ENCODE assay signal across 23 cellular contexts in the genomic region with DNA sequence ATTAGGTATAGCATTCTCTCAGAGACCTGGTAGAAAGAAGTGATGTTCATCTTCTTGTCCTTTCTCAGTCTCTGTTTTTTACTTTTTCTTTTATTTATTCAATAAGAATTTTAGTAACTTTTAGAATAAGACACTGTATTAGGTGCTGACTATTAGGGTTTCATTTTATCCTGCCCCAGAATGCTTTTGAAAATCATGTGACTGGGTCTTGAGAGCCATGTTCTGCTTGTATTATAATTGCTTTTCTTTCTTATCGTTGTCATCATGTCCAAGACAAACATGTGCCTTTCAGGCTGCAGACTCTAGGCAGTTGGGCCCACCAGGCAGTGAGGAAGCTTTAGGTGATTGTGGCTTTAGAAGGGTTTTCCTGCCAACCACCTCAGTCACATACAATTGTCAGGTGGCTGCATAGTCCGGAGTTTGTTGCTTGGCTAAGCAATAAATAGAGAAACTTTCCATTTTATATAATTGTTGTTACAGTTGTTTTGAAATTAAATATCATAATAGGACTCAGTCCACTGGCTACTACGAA. TPM values are rescaled to one million over a fixed set of nuclear protein-coding genes. Genes with fewer than 3 reads are reported as not detected.
DNase-seq lines count a peak whose midpoint lies in the region; ATAC-seq and TF ChIP-seq lines count a peak whose summit lies in the region.
"Had no signal": no experiment of that assay in that cellular context is flagged by ENCODE, and none has a peak within 500 bp of the region (broad histone marks: within the 10 kb centered on the region; RNA-seq: fewer than 3 reads in every experiment).

No MANE protein-coding gene starts in this region.

- no peak overlapping the region for H3K4me3 Mint-ChIP-seq in activated CD4-positive, alpha-beta memory T cell treated with anti-CD3 and anti-CD28 coated beads, Interleukin-2, amount 10 ng/mL, durations not matched to agents 7 days and 5 days
- no peak overlapping the region for H3K4me3 Mint-ChIP-seq in activated CD4-positive, alpha-beta memory T cell treated with anti-CD3 and anti-CD28 coated beads for 36 hours

- no peak for TF ChIP-seq CTCF in parathyroid adenoma (IDR thresholded peaks at IDR 0.05)

- intact Hi-C loops in activated CD4-positive, alpha-beta memory T cell treated with anti-CD3 and anti-CD28 coated beads for 36 hours (cut with micrococcal nuclease) = no loop called here

- CTCF ChIA-PET in activated CD4-positive, alpha-beta memory T cell treated with anti-CD3 and anti-CD28 coated beads, Interleukin-2, amount 10 ng/mL, durations not matched to agents 7 days and 5 days (lab: Charles Lee) = interaction anchor here (4.7 kb wide), 1 partner anchor 18 kb away, joined by 28 read pairs; no protein-coding TSS in a partner anchor
- CTCF ChIA-PET in activated CD4-positive, alpha-beta memory T cell treated with anti-CD3 and anti-CD28 coated beads for 36 hours (lab: Charles Lee) = interaction anchor here (12.0 kb wide), 1 partner anchor 17 kb away, joined by 100 read pairs; no protein-coding TSS in a partner anchor

- H3K4me2 ChIP-seq in parathyroid adenoma (ENCODE audit: low read length) = no peak overlapping the region
- H3K4me2 ChIP-seq: SK-N-SH had no signal

- H3K36me3 ChIP-seq in parathyroid adenoma (ENCODE audit: control insufficient read depth, insufficient read depth, low read length) = no peaks in the 10 kb centered on the region
- H3K36me3 ChIP-seq: BLaER1 treated with 17β-estradiol and CSF1 and Interleukin-3, amounts not matched to agents 10 nM and 100 nM had no signal

- peak overlapping the region; percentile 34 for H3K27ac Mint-ChIP-seq in activated CD4-positive, alpha-beta memory T cell treated with anti-CD3 and anti-CD28 coated beads, Interleukin-2, amount 10 ng/mL, durations not matched to agents 7 days and 5 days
- no peak overlapping the region for H3K27ac Mint-ChIP-seq in activated CD4-positive, alpha-beta memory T cell treated with anti-CD3 and anti-CD28 coated beads for 36 hours

- H3K9me3 ChIP-seq in parathyroid adenoma (ENCODE audit: control insufficient read depth, low read length) = no peaks in the 10 kb centered on the region
- H3K9me3 ChIP-seq: BLaER1 treated with 17β-estradiol and CSF1 and Interleukin-3, amounts not matched to agents 10 nM and 100 nM; SK-N-SH had no signal

- H3K27me3 ChIP-seq in parathyroid adenoma (ENCODE audit: control insufficient read depth, insufficient read depth, low read length) = no peaks in the 10 kb centered on the region
- H3K27me3 ChIP-seq: BLaER1 treated with 17β-estradiol and CSF1 and Interleukin-3, amounts not matched to agents 10 nM and 100 nM had no signal

- H3K36me3 Mint-ChIP-seq in activated CD4-positive, alpha-beta memory T cell treated with anti-CD3 and anti-CD28 coated beads, Interleukin-2, amount 10 ng/mL, durations not matched to agents 7 days and 5 days (ENCODE audit: low read depth) = peaks cover 7% of the 10 kb centered on the region
- no peaks in the 10 kb centered on the region for H3K36me3 Mint-ChIP-seq in activated CD4-positive, alpha-beta memory T cell treated with anti-CD3 and anti-CD28 coated beads for 36 hours
- H3K36me3 Mint-ChIP-seq: CD4-positive, alpha-beta memory T cell had no signal

- H3K4me1 Mint-ChIP-seq in activated CD4-positive, alpha-beta memory T cell treated with anti-CD3 and anti-CD28 coated beads, Interleukin-2, amount 10 ng/mL, durations not matched to agents 7 days and 5 days = peaks cover 36% of the 10 kb centered on the region
- H3K4me1 Mint-ChIP-seq in activated CD4-positive, alpha-beta memory T cell treated with anti-CD3 and anti-CD28 coated beads for 36 hours (ENCODE audit: low read depth) = peaks cover 19% of the 10 kb centered on the region

- H3K27ac ChIP-seq in parathyroid adenoma = peak overlapping the region; percentile 21
- H3K27ac ChIP-seq: BLaER1 treated with 17β-estradiol and CSF1 and Interleukin-3, amounts not matched to agents 10 nM and 100 nM had no signal

- H2AFZ ChIP-seq in parathyroid adenoma = no peak overlapping the region

- no peak overlapping the region for H3K4me3 ChIP-seq in Jurkat, Clone E6-1 (ENCODE audit: low read length)
- H3K4me3 ChIP-seq in parathyroid adenoma (ENCODE audit: low read depth, low read length) = no peak overlapping the region
- H3K4me3 ChIP-seq: BLaER1 treated with 17β-estradiol and CSF1 and Interleukin-3, amounts not matched to agents 10 nM and 100 nM; GM12878 had no signal

- POLR2A ChIA-PET in activated CD4-positive, alpha-beta memory T cell treated with anti-CD3 and anti-CD28 coated beads, Interleukin-2, amount 10 ng/mL, durations not matched to agents 7 days and 5 days (lab: Charles Lee) = no interaction called here
- POLR2A ChIA-PET in activated CD4-positive, alpha-beta memory T cell treated with anti-CD3 and anti-CD28 coated beads for 36 hours (lab: Charles Lee) = no interaction called here

- peaks cover 1% of the 10 kb centered on the region for H3K27me3 Mint-ChIP-seq in activated CD4-positive, alpha-beta memory T cell treated with anti-CD3 and anti-CD28 coated beads, Interleukin-2, amount 10 ng/mL, durations not matched to agents 7 days and 5 days
- no peaks in the 10 kb centered on the region for H3K27me3 Mint-ChIP-seq in activated CD4-positive, alpha-beta memory T cell treated with anti-CD3 and anti-CD28 coated beads for 36 hours
- H3K27me3 Mint-ChIP-seq: CD4-positive, alpha-beta memory T cell had no signal

- H3K79me2 ChIP-seq in parathyroid adenoma = no peaks in the 10 kb centered on the region

- H3K9me3 Mint-ChIP-seq in activated CD4-positive, alpha-beta memory T cell treated with anti-CD3 and anti-CD28 coated beads, Interleukin-2, amount 10 ng/mL, durations not matched to agents 7 days and 5 days = no peaks in the 10 kb centered on the region
- H3K9me3 Mint-ChIP-seq in activated CD4-positive, alpha-beta memory T cell treated with anti-CD3 and anti-CD28 coated beads for 36 hours = no peaks in the 10 kb centered on the region
- H3K9me3 Mint-ChIP-seq: CD4-positive, alpha-beta memory T cell had no signal

- DNase-seq in activated CD4-positive, alpha-beta memory T cell treated with anti-CD3 and anti-CD28 coated beads, Interleukin-2, amount 10 ng/mL, durations not matched to agents 7 days and 5 days = no peak
- DNase-seq in activated CD4-positive, alpha-beta memory T cell treated with anti-CD3 and anti-CD28 coated beads for 36 hours = no peak
- peak; percentile 55 for DNase-seq in Jurkat, Clone E6-1 (ENCODE audit: low read depth, low spot score)
- DNase-seq in RPMI8226 = peak; percentile 42
- DNase-seq: 8988T; CD4-positive, alpha-beta memory T cell; DND-41; KG1; NCI-H1105 treated with DMSO at 0.1 percent for 48 hours; NCI-H1694; NCI-H2081; NCI-H2171; NCI-H345; NCI-H524 treated with DMSO at 0.1 percent for 48 hours; SIG-M5; SK-N-SH had no signal

- ATAC-seq in HG02571 (IDR thresholded peaks at IDR 0.05; ENCODE audit: unreplicated experiment) (no peak), HG03025 (IDR thresholded peaks at IDR 0.05; ENCODE audit: low FRiP score, unreplicated experiment) (no peak)
- ATAC-seq: HCT116, HepG2 had no signal

- H3K4me1 ChIP-seq in parathyroid adenoma = peaks cover 44% of the 10 kb centered on the region

- no peak overlapping the region for H3K9ac ChIP-seq in parathyroid adenoma
- H3K9ac ChIP-seq: BLaER1 treated with 17β-estradiol and CSF1 and Interleukin-3, amounts not matched to agents 10 nM and 100 nM; SK-N-SH had no signal

RNA-seq across cellular contexts. Expression of a gene that starts 15.1 kb away (rescaled TPM):
- 1 to 10 TPM; 1.2 to 2.0 TPM for total RNA-seq in activated CD4-positive, alpha-beta memory T cell treated with anti-CD3 and anti-CD28 coated beads, Interleukin-2, amount 10 ng/mL, durations not matched to agents 7 days and 5 days
- 1 to 10 TPM in 1 of 2 experiments, under 1 TPM in 1; 1.00 to 1.1 TPM for total RNA-seq in activated CD4-positive, alpha-beta memory T cell treated with anti-CD3 and anti-CD28 coated beads for 36 hours
- polyA plus RNA-seq in Jurkat, Clone E6-1 (2012; ENCODE audit: insufficient read depth, insufficient read length) = 5.1 TPM

Comparison
In these comparisons a context has a peak if more than half of its experiments do, and no peak if none do; other contexts are left out.
1. DNase-seq: peak in Jurkat, Clone E6-1 (single experiment) and RPMI8226 (single experiment); none in activated CD4-positive, alpha-beta memory T cell treated with anti-CD3 and anti-CD28 coated beads, Interleukin-2, amount 10 ng/mL, durations not matched to agents 7 days and 5 days (single experiment) and activated CD4-positive, alpha-beta memory T cell treated with anti-CD3 and anti-CD28 coated beads for 36 hours (single experiment).